ENCODE assay signal across 8 cellular contexts in genomic region chr5:34125354-34125753, GRCh38.
ATAC-seq lines count a peak whose summit lies in the region.

No MANE protein-coding gene starts in this region.

- ATAC-seq in GM18517 (IDR thresholded peaks at IDR 0.05; ENCODE audit: unreplicated experiment) (peak; percentile 86), GM19035 (IDR thresholded peaks at IDR 0.05; ENCODE audit: unreplicated experiment) (peak; percentile 93), GM21360 (IDR thresholded peaks at IDR 0.05; ENCODE audit: unreplicated experiment) (peak; percentile 76), GM21717 (IDR thresholded peaks at IDR 0.05; ENCODE audit: unreplicated experiment) (peak; percentile 94), HG02759 (IDR thresholded peaks at IDR 0.05; ENCODE audit: unreplicated experiment) (peak; percentile 80), HG02981 (IDR thresholded peaks at IDR 0.05; ENCODE audit: unreplicated experiment) (peak; percentile 86), HG03175 (IDR thresholded peaks at IDR 0.05; ENCODE audit: unreplicated experiment) (peak; percentile 72), HG03521 (IDR thresholded peaks at IDR 0.05; ENCODE audit: unreplicated experiment) (peak; percentile 85)

Comparison
In these comparisons a context has a peak if more than half of its experiments do, and no peak if none do; other contexts are left out.
1. Peak in every context shown above with its lines: ATAC-seq.